ENCODE assay signal across 20 cellular contexts in the genomic region with DNA sequence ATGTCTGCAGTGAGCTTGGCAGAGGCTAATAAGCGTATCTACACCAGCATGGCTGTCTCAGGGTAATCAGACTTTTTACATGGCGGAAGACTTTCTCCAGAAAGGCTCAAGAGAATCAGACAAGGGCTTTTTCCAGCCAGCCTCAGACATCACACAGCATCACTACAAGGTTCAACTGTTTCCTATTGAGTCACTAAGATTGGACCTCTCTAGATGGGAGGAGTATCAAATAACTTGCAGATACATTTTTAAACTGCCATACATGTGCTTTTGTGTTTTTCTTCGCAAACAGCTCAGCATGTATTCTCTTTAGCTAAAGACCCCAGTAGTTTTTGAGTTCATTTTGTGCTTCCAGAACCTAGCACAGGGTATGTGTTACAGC. TPM values are rescaled to one million over a fixed set of nuclear protein-coding genes. Genes with fewer than 3 reads are reported as not detected.
DNase-seq lines count a peak whose midpoint lies in the region; ATAC-seq and TF ChIP-seq lines count a peak whose summit lies in the region.
"Had no signal": no experiment of that assay in that cellular context is flagged by ENCODE, and none has a peak within 500 bp of the region (broad histone marks: within the 10 kb centered on the region; RNA-seq: fewer than 3 reads in every experiment).

No MANE protein-coding gene starts in this region.

- H3K4me2 ChIP-seq in skeletal muscle satellite cell (ENCODE audit: low read length): peak overlapping the region; percentile 44
- H3K4me2 ChIP-seq: SK-N-SH had no signal

- in situ Hi-C loops in astrocyte of the spinal cord (cut with HindIII; ENCODE audit: low sequenced_read_pairs): no loop called here
- in situ Hi-C loops in gastrocnemius medialis (cut with MboI; ENCODE audit: low sequenced_read_pairs in 4 of 4): no loop called here

- H3K9ac ChIP-seq in HUES48 (ENCODE audit: low read depth, low read length) (peak overlapping the region; percentile 17; the same call in 1 of the 2 replicates), iPS-18a (ENCODE audit: low read length) (no peak overlapping the region), skeletal muscle satellite cell (ENCODE audit: low read depth, low read length) (no peak overlapping the region)
- H3K9ac ChIP-seq: GM23248, SK-N-SH had no signal

- intact Hi-C loops in gastrocnemius medialis (cut with DNase I; ENCODE audit: low total_unique reads): no loop called here

- H3K4me1 ChIP-seq in HUES48 (ENCODE audit: control insufficient read depth, insufficient read depth, low read length) (peaks cover 53% of the 10 kb centered on the region), iPS-18a (ENCODE audit: control insufficient read depth, low read depth, low read length) (peaks cover 55% of the 10 kb centered on the region), skeletal muscle satellite cell (ENCODE audit: control insufficient read depth, insufficient read depth, low read length) (peaks cover 14% of the 10 kb centered on the region), gastrocnemius medialis (peaks cover 2 to 7% of the 10 kb centered on the region in 2 donors)

- no peaks in the 10 kb centered on the region for H3K9me3 ChIP-seq in HUES48 (ENCODE audit: control insufficient read depth, insufficient read depth, low read length)
- no peaks in the 10 kb centered on the region for H3K9me3 ChIP-seq in iPS-18a (ENCODE audit: control insufficient read depth, low read depth, low read length)
- H3K9me3 ChIP-seq in skeletal muscle satellite cell (replicated peaks; ENCODE audit: low read length): no peaks in the 10 kb centered on the region
- H3K9me3 ChIP-seq in gastrocnemius medialis: no peaks in the 10 kb centered on the region
- H3K9me3 ChIP-seq: SK-N-SH, upper lobe of left lung had no signal

- H3K27ac ChIP-seq in HUES48 (ENCODE audit: low read depth, low read length) (peak overlapping the region; percentile 92), iPS-18a (ENCODE audit: low read length) (peak overlapping the region; percentile 24), gastrocnemius medialis (peak overlapping the region in 2 of 4 donors; percentile 14 to 20)
- H3K27ac ChIP-seq: GM23248, upper lobe of left lung had no signal

- TF ChIP-seq POLR2A in gastrocnemius medialis (IDR thresholded peaks at IDR 0.05): no peak

- peak; percentile 49 for DNase-seq in astrocyte of the spinal cord (ENCODE audit: low read depth, low spot score)
- DNase-seq in gastrocnemius medialis: no peak
- no peak for DNase-seq in foreskin fibroblast
- DNase-seq: activated CD4-positive, alpha-beta T cell treated with anti-CD3 and anti-CD28 coated beads for 4 hours; activated T-cell treated with anti-CD3 and anti-CD28 coated beads, Interleukin-2, amount 50 U/mL, for 24 hours; CD4-positive, alpha-beta T cell; GM23248; hippocampal formation; NCI-H1694 treated with DMSO at 0.1 percent for 48 hours; NCI-H526; posterior cingulate gyrus; SK-N-SH; T-helper 17 cell; upper lobe of left lung had no signal

- H3K27me3 ChIP-seq in HUES48 (ENCODE audit: control insufficient read depth, insufficient read depth, low read length): no peaks in the 10 kb centered on the region
- H3K27me3 ChIP-seq in iPS-18a (ENCODE audit: control insufficient read depth, insufficient read depth, low read length): peaks cover 8% of the 10 kb centered on the region
- no peaks in the 10 kb centered on the region for H3K27me3 ChIP-seq in skeletal muscle satellite cell (ENCODE audit: control insufficient read depth, insufficient read depth, low read length)
- H3K27me3 ChIP-seq in gastrocnemius medialis: no peaks in the 10 kb centered on the region
- H3K27me3 ChIP-seq: upper lobe of left lung had no signal

- no peak for ATAC-seq in gastrocnemius medialis
- ATAC-seq in GM21529 (IDR thresholded peaks at IDR 0.05; ENCODE audit: unreplicated experiment): no peak
- no peak for ATAC-seq in HG02759 (IDR thresholded peaks at IDR 0.05; ENCODE audit: unreplicated experiment)
- ATAC-seq: natural killer cell treated with Interleukin-12 subunit alpha and Interleukin-12 subunit beta and Interleukin-15 and Interleukin-18, amount 100 ng/mL, for 72 hours; T-helper 17 cell had no signal

- TF ChIP-seq CTCF in astrocyte of the spinal cord (IDR thresholded peaks at IDR 0.05; ENCODE audit: low read depth, low read length): no peak
- TF ChIP-seq CTCF in gastrocnemius medialis (IDR thresholded peaks at IDR 0.05 in 4 of 5, conservative IDR thresholded peaks at IDR 0.05 in 1 of 5): no peak
- no peak for TF ChIP-seq CTCF in foreskin fibroblast (IDR thresholded peaks at IDR 0.05; ENCODE audit: low read depth, low read length)

- H3K36me3 ChIP-seq in HUES48 (ENCODE audit: control insufficient read depth, insufficient read depth, low read length): no peaks in the 10 kb centered on the region
- H3K36me3 ChIP-seq in iPS-18a (ENCODE audit: control insufficient read depth, low read depth, low read length): no peaks in the 10 kb centered on the region
- no peaks in the 10 kb centered on the region for H3K36me3 ChIP-seq in skeletal muscle satellite cell (ENCODE audit: insufficient read depth, low read length)
- H3K36me3 ChIP-seq in gastrocnemius medialis: no peaks in the 10 kb centered on the region
- H3K36me3 ChIP-seq: upper lobe of left lung had no signal

- H3K4me3 ChIP-seq in HUES48 (ENCODE audit: low read depth, low read length) (no peak overlapping the region), astrocyte of the spinal cord (ENCODE audit: low read depth, low read length) (no peak overlapping the region), iPS-18a (ENCODE audit: low read length) (peak overlapping the region; percentile 10), skeletal muscle satellite cell (ENCODE audit: low read length) (no peak overlapping the region), gastrocnemius medialis (no peak overlapping the region), foreskin fibroblast (ENCODE audit: low read depth in 1 of 2, low read length in 2 of 2) (no peak overlapping the region)
- H3K4me3 ChIP-seq: GM23248, upper lobe of left lung had no signal

RNA-seq across cellular contexts. Expression of gene PIK3R1, which starts 22.9 kb away (rescaled TPM):
- total RNA-seq in skeletal muscle satellite cell (2012; rRNA removed): 27.3 and 40.8 TPM in 2 replicates
- total RNA-seq in gastrocnemius medialis: 100 to 1,000 TPM in 2 of 4 donors, 10 to 100 TPM in 2; 87.2 to 129 (median 100) TPM
